ENCODE assay signal across 11 cellular contexts in the genomic region with DNA sequence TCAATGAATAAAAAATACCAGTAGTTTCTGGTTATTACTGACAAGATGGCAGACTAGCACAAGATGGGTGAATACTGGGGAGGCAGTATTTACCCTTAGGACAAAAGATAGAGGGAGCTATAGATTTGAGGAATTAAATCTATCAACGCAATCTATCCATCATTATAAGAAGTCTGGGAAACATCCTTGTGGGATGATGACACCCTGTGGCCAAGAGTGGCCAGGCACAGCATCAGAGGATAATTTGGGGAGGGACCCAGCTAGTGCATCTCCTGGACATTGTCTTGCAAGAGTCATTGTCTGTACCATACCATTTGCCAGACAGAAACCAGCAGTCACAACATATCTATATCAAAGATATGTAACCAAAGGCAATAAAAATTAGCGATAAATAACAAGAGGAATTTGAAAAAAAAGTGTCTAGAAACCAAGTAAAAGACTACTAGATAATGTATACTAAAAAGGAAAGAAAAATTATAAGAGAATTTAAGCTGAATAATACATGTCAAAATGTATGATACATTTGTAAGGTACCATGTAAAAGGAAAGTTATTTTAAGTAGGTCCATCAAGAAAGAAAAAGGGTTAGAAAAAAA. TPM values are rescaled to one million over a fixed set of nuclear protein-coding genes. Genes with fewer than 3 reads are reported as not detected.
DNase-seq lines count a peak whose midpoint lies in the region; ATAC-seq and TF ChIP-seq lines count a peak whose summit lies in the region.
"Had no signal": no experiment of that assay in that cellular context is flagged by ENCODE, and none has a peak within 500 bp of the region (broad histone marks: within the 10 kb centered on the region; RNA-seq: fewer than 3 reads in every experiment).

No MANE protein-coding gene starts in this region.

- POLR2A ChIA-PET in activated CD4-positive, alpha-beta T cell treated with anti-CD3 and anti-CD28 coated beads for 36 hours (lab: Charles Lee) = no interaction called here

- H3K27me3 ChIP-seq in MM.1S (replicated peaks; ENCODE audit: insufficient read depth, low read length) (no peaks in the 10 kb centered on the region), right lobe of liver (no peaks in the 10 kb centered on the region)

- peaks cover 0 to 2% (median 2%) of the 10 kb centered on the region in 3 donors for H3K27me3 Mint-ChIP-seq in CD14-positive monocyte (ENCODE audit: low read depth in 3 of 3)
- no peaks in the 10 kb centered on the region for H3K27me3 Mint-ChIP-seq in activated CD4-positive, alpha-beta T cell treated with anti-CD3 and anti-CD28 coated beads for 36 hours
- H3K27me3 Mint-ChIP-seq: dendritic cell treated with granulocyte-macrophage colony-stimulating factor and Interleukin-4, amounts not matched to agents 40 ng/mL and 50 ng/mL, for 4 days had no signal

- H3K36me3 ChIP-seq in MM.1S (replicated peaks; ENCODE audit: insufficient read depth, low read length) = no peaks in the 10 kb centered on the region
- no peaks in the 10 kb centered on the region for H3K36me3 ChIP-seq in right lobe of liver

- no peaks in the 10 kb centered on the region for H3F3A ChIP-seq in MM.1S (ENCODE audit: insufficient read depth, low read length)

- H3K9me3 ChIP-seq in MM.1S (replicated peaks; ENCODE audit: insufficient read depth, low read length) (no peaks in the 10 kb centered on the region), right lobe of liver (no peaks in the 10 kb centered on the region)

- H3K4me2 ChIP-seq in MM.1S (ENCODE audit: low read depth, low read length) = no peak overlapping the region

- no peak overlapping the region for H3K4me3 Mint-ChIP-seq in CD14-positive monocyte
- no peak overlapping the region for H3K4me3 Mint-ChIP-seq in activated CD4-positive, alpha-beta T cell treated with anti-CD3 and anti-CD28 coated beads for 36 hours
- H3K4me3 Mint-ChIP-seq: dendritic cell treated with granulocyte-macrophage colony-stimulating factor and Interleukin-4, amounts not matched to agents 40 ng/mL and 50 ng/mL, for 4 days had no signal

- peak; percentile 24; the same call in 1 of the 2 replicates for TF ChIP-seq CTCF in MM.1S (IDR thresholded peaks at IDR 0.05; ENCODE audit: low read length)
- peak; percentile 61 for TF ChIP-seq CTCF in astrocyte of the spinal cord (IDR thresholded peaks at IDR 0.05; ENCODE audit: low read depth, low read length)
- TF ChIP-seq CTCF in right lobe of liver (IDR thresholded peaks at IDR 0.05) = peak in 3 of 4 donors; percentile 22 to 31 (median 27)
- no peak for TF ChIP-seq CTCF in CD14-positive monocyte (IDR thresholded peaks at IDR 0.05)

- TF ChIP-seq POLR2A in right lobe of liver (IDR thresholded peaks at IDR 0.05) = no peak

- in situ Hi-C loops in astrocyte of the spinal cord (cut with HindIII; ENCODE audit: low sequenced_read_pairs) = no loop called here

- H3K4me1 ChIP-seq in MM.1S (ENCODE audit: low read length) (no peaks in the 10 kb centered on the region), right lobe of liver (no peaks in the 10 kb centered on the region)

- peaks cover 0 to 2% (median 0%) of the 10 kb centered on the region in 7 donors for H3K9me3 Mint-ChIP-seq in CD14-positive monocyte
- no peaks in the 10 kb centered on the region for H3K9me3 Mint-ChIP-seq in activated CD4-positive, alpha-beta T cell treated with anti-CD3 and anti-CD28 coated beads for 36 hours (ENCODE audit: low read depth)
- H3K9me3 Mint-ChIP-seq: dendritic cell treated with granulocyte-macrophage colony-stimulating factor and Interleukin-4, amounts not matched to agents 40 ng/mL and 50 ng/mL, for 4 days had no signal

- H3K27ac Mint-ChIP-seq in CD14-positive monocyte = no peak overlapping the region
- no peak overlapping the region for H3K27ac Mint-ChIP-seq in activated CD4-positive, alpha-beta T cell treated with anti-CD3 and anti-CD28 coated beads for 36 hours
- H3K27ac Mint-ChIP-seq: dendritic cell treated with granulocyte-macrophage colony-stimulating factor and Interleukin-4, amounts not matched to agents 40 ng/mL and 50 ng/mL, for 4 days had no signal

- no peak overlapping the region for H2AFZ ChIP-seq in MM.1S (ENCODE audit: low read length)

- CTCF ChIA-PET in activated CD4-positive, alpha-beta T cell treated with anti-CD3 and anti-CD28 coated beads for 36 hours (lab: Charles Lee) = interaction anchor here (0.6 to 0.9 kb wide), 3 partner anchors 49 to 589 kb away, joined by 3 read pairs; no protein-coding TSS in a partner anchor

- DNase-seq in D341Med (ENCODE audit: low spot score) = peak; percentile 68
- no peak for DNase-seq in MM.1S
- peak; percentile 6 for DNase-seq in astrocyte of the spinal cord (ENCODE audit: low read depth, low spot score)
- no peak for DNase-seq in right lobe of liver
- no peak for DNase-seq in CD14-positive monocyte (ENCODE audit: low spot score)
- DNase-seq in RPMI8226 = no peak
- no peak for DNase-seq in activated CD4-positive, alpha-beta T cell treated with anti-CD3 and anti-CD28 coated beads for 36 hours
- DNase-seq: activated CD4-positive, alpha-beta T cell treated with anti-CD3 and anti-CD28 coated beads, Interleukin-2, amount 50 U/mL, for 1 hour; NCI-H1048 had no signal

- 35% methylated on average over 2 of the region's 2 CpGs for WGBS in right lobe of liver (ENCODE audit: insufficient coverage, low coverage, low lambda C conversion rate, missing lambda C conversion rate)

- no peak for ATAC-seq in right lobe of liver
- ATAC-seq in activated CD4-positive, alpha-beta T cell treated with anti-CD3 and anti-CD28 coated beads for 36 hours = no peak
- ATAC-seq in HG03521 (IDR thresholded peaks at IDR 0.05; ENCODE audit: unreplicated experiment) = no peak

- H3K27ac ChIP-seq in MM.1S (ENCODE audit: low read length) (no peak overlapping the region), right lobe of liver (no peak overlapping the region)

- no peaks in the 10 kb centered on the region for H3K36me3 Mint-ChIP-seq in CD14-positive monocyte
- H3K36me3 Mint-ChIP-seq in activated CD4-positive, alpha-beta T cell treated with anti-CD3 and anti-CD28 coated beads for 36 hours (ENCODE audit: low read depth) = no peaks in the 10 kb centered on the region

- no peaks in the 10 kb centered on the region for H3K9me2 ChIP-seq in MM.1S (replicated peaks; ENCODE audit: insufficient read depth, low read length)

- no peaks in the 10 kb centered on the region for H3K79me2 ChIP-seq in MM.1S (ENCODE audit: low read length)

- no peaks in the 10 kb centered on the region for H4K20me1 ChIP-seq in MM.1S (ENCODE audit: insufficient read depth, low read length)

- H3K9ac ChIP-seq in MM.1S (ENCODE audit: low read length) = no peak overlapping the region

- intact Hi-C loops in right lobe of liver (cut with DNase I) (no loop called here), CD14-positive monocyte (cut with micrococcal nuclease) (no loop called here)
- intact Hi-C loops in activated CD4-positive, alpha-beta T cell treated with anti-CD3 and anti-CD28 coated beads for 36 hours (cut with DNase I, micrococcal nuclease) = no loop called here

- H3K4me1 Mint-ChIP-seq in CD14-positive monocyte = no peaks in the 10 kb centered on the region
- H3K4me1 Mint-ChIP-seq in activated CD4-positive, alpha-beta T cell treated with anti-CD3 and anti-CD28 coated beads for 36 hours = no peaks in the 10 kb centered on the region

- H3K4me3 ChIP-seq in MM.1S (ENCODE audit: low read length) (no peak overlapping the region), astrocyte of the spinal cord (ENCODE audit: low read depth, low read length) (no peak overlapping the region), right lobe of liver (no peak overlapping the region)

RNA-seq across cellular contexts. Expression of a gene that starts 22.9 kb away (rescaled TPM):
- total RNA-seq in right lobe of liver = not detected
- polyA plus RNA-seq in CD14-positive monocyte = not detected
- total RNA-seq in activated CD4-positive, alpha-beta T cell treated with anti-CD3 and anti-CD28 coated beads for 36 hours = not detected

Comparison
In these comparisons a context has a peak if more than half of its experiments do, and no peak if none do; other contexts are left out.
1. DNase-seq: peak in D341Med (single experiment) and astrocyte of the spinal cord (single experiment); none in MM.1S (single experiment), right lobe of liver (0 of 3), CD14-positive monocyte (single experiment), RPMI8226 (single experiment) and activated CD4-positive, alpha-beta T cell treated with anti-CD3 and anti-CD28 coated beads for 36 hours (single experiment).